In genomic region chr2:24082787-24083566, GRCh38 we compare ENCODE assay signal across 1 cellular context.
TF ChIP-seq lines count a peak whose summit lies in the region.

No MANE protein-coding gene starts in this region.

TF ChIP-seq in H1, 55 proteins besides CTCF, POLR2A, EP300 and RAD21:
- peak; percentile 39 for TF ChIP-seq USF2 (IDR thresholded peaks at IDR 0.05; ENCODE audit: low read length)
- TF ChIP-seq CREB1 (IDR thresholded peaks at IDR 0.05), result no peak
